9 cellular contexts compared by ENCODE assay signal in genomic region chr9:118170032-118170955, GRCh38.
DNase-seq lines count a peak whose midpoint lies in the region; ATAC-seq and TF ChIP-seq lines count a peak whose summit lies in the region.
"Had no signal": no experiment of that assay in that cellular context is flagged by ENCODE, and none has a peak within 500 bp of the region (broad histone marks: within the 10 kb centered on the region; RNA-seq: fewer than 3 reads in every experiment).

No MANE protein-coding gene starts in this region.

- H3K27ac ChIP-seq in heart right ventricle = no peak overlapping the region
- H3K27ac ChIP-seq: skin epidermis had no signal

- no peak overlapping the region for H3K4me3 Mint-ChIP-seq in natural killer cell treated with Interleukin-12 subunit alpha and Interleukin-12 subunit beta and Interleukin-15 and Interleukin-18, amount 100 ng/mL, for 72 hours

- H3K4me3 ChIP-seq in LNCaP clone FGC (ENCODE audit: low read depth, low read length) = no peak overlapping the region
- H3K4me3 ChIP-seq in heart right ventricle = no peak overlapping the region
- H3K4me3 ChIP-seq: skin epidermis had no signal

- H3K36me3 Mint-ChIP-seq in natural killer cell treated with Interleukin-12 subunit alpha and Interleukin-12 subunit beta and Interleukin-15 and Interleukin-18, amount 100 ng/mL, for 72 hours = no peaks in the 10 kb centered on the region

- intact Hi-C loops in heart right ventricle (cut with DNase I) = no loop called here
- intact Hi-C loops in sciatic nerve (cut with DNase I) = no loop called here

- peak in 5 of 8 donors; percentile 49 to 87 (median 63) for ATAC-seq in heart right ventricle
- ATAC-seq in sciatic nerve = peak; percentile 70
- no peak for ATAC-seq in natural killer cell treated with Interleukin-12 subunit alpha and Interleukin-12 subunit beta and Interleukin-15 and Interleukin-18, amount 100 ng/mL, for 72 hours

- no peak overlapping the region for H3K27ac Mint-ChIP-seq in natural killer cell treated with Interleukin-12 subunit alpha and Interleukin-12 subunit beta and Interleukin-15 and Interleukin-18, amount 100 ng/mL, for 72 hours

- H3K36me3 ChIP-seq in heart right ventricle = no peaks in the 10 kb centered on the region

- peaks cover 4% of the 10 kb centered on the region for H3K9me3 Mint-ChIP-seq in natural killer cell treated with Interleukin-12 subunit alpha and Interleukin-12 subunit beta and Interleukin-15 and Interleukin-18, amount 100 ng/mL, for 72 hours

- no peaks in the 10 kb centered on the region for H3K4me1 Mint-ChIP-seq in natural killer cell treated with Interleukin-12 subunit alpha and Interleukin-12 subunit beta and Interleukin-15 and Interleukin-18, amount 100 ng/mL, for 72 hours (ENCODE audit: low read depth in 2 of 2)

- DNase-seq in GM03348 (ENCODE audit: low spot score) (peak; percentile 68), LNCaP clone FGC (ENCODE audit: low read depth) (peak; percentile 1), SHP77 treated with DMSO at 0.1 percent for 48 hours (lab: John Stamatoyannopoulos, UW) (peak; percentile 29), heart right ventricle (peak in 1 of 2 donors; percentile 32), sciatic nerve (ENCODE audit: low spot score) (no peak)
- no peak for DNase-seq in stimulated activated CD4-positive, alpha-beta T cell treated with anti-CD3 and anti-CD28 coated beads, Interleukin-4, amount 100 ng/mL, for 24 hours
- no peak for DNase-seq in natural killer cell treated with Interleukin-12 subunit alpha and Interleukin-12 subunit beta and Interleukin-15 and Interleukin-18, amount 100 ng/mL, for 72 hours (ENCODE audit: low spot score)
- DNase-seq in activated CD8-positive, alpha-beta memory T cell treated with anti-CD3 and anti-CD28 coated beads, Interleukin-2, amount 50 U/mL, for 4 hours = no peak

- H3K4me1 ChIP-seq in heart right ventricle = no peaks in the 10 kb centered on the region

- H3K27me3 Mint-ChIP-seq in natural killer cell treated with Interleukin-12 subunit alpha and Interleukin-12 subunit beta and Interleukin-15 and Interleukin-18, amount 100 ng/mL, for 72 hours = peaks cover 0 to 6% of the 10 kb centered on the region in 2 donors

- WGBS in heart right ventricle, 2 donors = 30 to 33% methylated on average over 6 of the region's 6 CpGs

- H3K27me3 ChIP-seq in heart right ventricle = peaks cover 0 to 28% (median 6%) of the 10 kb centered on the region in 7 donors

- H3K9me3 ChIP-seq in heart right ventricle = no peaks in the 10 kb centered on the region

- peak; percentile 65 for TF ChIP-seq CTCF in LNCaP clone FGC (IDR thresholded peaks at IDR 0.05; ENCODE audit: control insufficient read depth, extremely low read depth, insufficient read depth)
- peak; percentile 11 to 75 (median 60) for TF ChIP-seq CTCF in heart right ventricle (IDR thresholded peaks at IDR 0.05)

Comparison
In these comparisons a context has a peak if more than half of its experiments do, and no peak if none do; other contexts are left out.
1. DNase-seq: peak in GM03348 (single experiment), LNCaP clone FGC (single experiment) and SHP77 treated with DMSO at 0.1 percent for 48 hours (single experiment); none in sciatic nerve (single experiment), stimulated activated CD4-positive, alpha-beta T cell treated with anti-CD3 and anti-CD28 coated beads, Interleukin-4, amount 100 ng/mL, for 24 hours (single experiment), natural killer cell treated with Interleukin-12 subunit alpha and Interleukin-12 subunit beta and Interleukin-15 and Interleukin-18, amount 100 ng/mL, for 72 hours (single experiment) and activated CD8-positive, alpha-beta memory T cell treated with anti-CD3 and anti-CD28 coated beads, Interleukin-2, amount 50 U/mL, for 4 hours (single experiment).
2. ATAC-seq: peak in heart right ventricle (5 of 8) and sciatic nerve (single experiment); none in natural killer cell treated with Interleukin-12 subunit alpha and Interleukin-12 subunit beta and Interleukin-15 and Interleukin-18, amount 100 ng/mL, for 72 hours (0 of 2).